In genomic region chr6:106885659-106886058, GRCh38 we compare ENCODE assay signal across 23 cellular contexts.
DNase-seq lines count a peak whose midpoint lies in the region; ATAC-seq, FAIRE-seq and TF ChIP-seq lines count a peak whose summit lies in the region.
"Had no signal": no experiment of that assay in that cellular context is flagged by ENCODE, and none has a peak within 500 bp of the region (broad histone marks: within the 10 kb centered on the region; RNA-seq: fewer than 3 reads in every experiment).

No MANE protein-coding gene starts in this region.

- no peak for TF ChIP-seq POLR2A in K562 (conservative IDR thresholded peaks at IDR 0.05)

- ATAC-seq in K562 (no peak), GM18502 (IDR thresholded peaks at IDR 0.05; ENCODE audit: poor library complexity, unreplicated experiment) (no peak), omental fat pad (ENCODE audit: low FRiP score) (no peak)
- ATAC-seq: pancreas; stimulated activated naive CD8-positive, alpha-beta T cell treated with anti-CD3 and anti-CD28 coated beads, Interleukin-15, Interleukin-2, amounts not matched to agents 100 U/mL and 50 U/mL, for 24 hours had no signal

- H3K27ac ChIP-seq in HUES48 (ENCODE audit: low read depth, low read length) (peak overlapping the region; percentile 87), K562 (ENCODE audit: extremely low read depth, low read depth, low read length) (peak overlapping the region; percentile 52; the same call in 1 of the 3 replicates)
- H3K27ac ChIP-seq: adrenal gland, RWPE1, upper lobe of left lung had no signal

- no peaks in the 10 kb centered on the region for H3K36me3 ChIP-seq in HUES48 (ENCODE audit: control insufficient read depth, insufficient read depth, low read length)
- no peaks in the 10 kb centered on the region for H3K36me3 ChIP-seq in K562 (ENCODE audit: control insufficient read depth, insufficient read depth, low read length)
- H3K36me3 ChIP-seq: adrenal gland, MG63, pancreas, upper lobe of left lung had no signal

- H3K79me2 ChIP-seq in K562 (ENCODE audit: control insufficient read depth, insufficient read depth, low read length): no peaks in the 10 kb centered on the region

- POLR2A ChIA-PET in K562 (lab: Yijun Ruan, JAX): no interaction called here

- no peak overlapping the region for H3K9ac ChIP-seq in HUES48 (ENCODE audit: low read depth, low read length)
- H3K9ac ChIP-seq in K562 (ENCODE audit: insufficient read depth in 1 of 2, low read depth in 2 of 2, low read length in 2 of 2): no peak overlapping the region; a peak in 1 of 4 replicates

- no peaks in the 10 kb centered on the region for H3K36me3 Mint-ChIP-seq in nephron (ENCODE audit: low read depth)
- H3K36me3 Mint-ChIP-seq: IgD-negative memory B cell had no signal

- peak overlapping the region; percentile 69 for H2AFZ ChIP-seq in K562 (ENCODE audit: low read depth, low read length)

- CTCF ChIA-PET in K562 (lab: Yijun Ruan, JAX; ENCODE audit: low intra/inter-chr PET ratio): no interaction called here

- H3K4me1 Mint-ChIP-seq in nephron: peaks cover 23% of the 10 kb centered on the region
- H3K4me1 Mint-ChIP-seq: B cell had no signal

- H3K27me3 ChIP-seq in HUES48 (ENCODE audit: control insufficient read depth, insufficient read depth, low read length) (no peaks in the 10 kb centered on the region), K562 (ENCODE audit: control insufficient read depth in 2 of 2, insufficient read depth in 2 of 2, low read length in 2 of 2) (no peaks in the 10 kb centered on the region; a peak in 1 of 5 replicates)
- H3K27me3 ChIP-seq: adrenal gland, MG63, pancreas, upper lobe of left lung had no signal

- no TSS peak for BruUV-seq in K562 (replicated peaks; lab: Mats Ljungman, UMichigan)

- H3K9me3 ChIP-seq in HUES48 (ENCODE audit: control insufficient read depth, insufficient read depth, low read length): no peaks in the 10 kb centered on the region
- H3K9me3 ChIP-seq in K562 (replicated peaks; ENCODE audit: control insufficient read depth, insufficient read depth, low read depth, low read length): no peaks in the 10 kb centered on the region
- H3K9me3 ChIP-seq: adrenal gland, MG63, pancreas, upper lobe of left lung had no signal

- peaks cover 5% of the 10 kb centered on the region for H3K27me3 Mint-ChIP-seq in nephron (ENCODE audit: low read depth)
- H3K27me3 Mint-ChIP-seq: B cell, IgD-negative memory B cell had no signal

- intact Hi-C loops in K562 (cut with micrococcal nuclease): loop anchor here (2.0 to 5.0 kb wide), 3 partner anchors 38 to 93 kb away; no protein-coding TSS in a partner anchor
- intact Hi-C loops in posterior vena cava (cut with DNase I): no loop called here

- H3K9me1 ChIP-seq in K562 (ENCODE audit: control insufficient read depth, insufficient read depth, low read length): peaks cover 4% of the 10 kb centered on the region

- in situ Hi-C loops in K562 (cut with MboI): no loop called here

- TF ChIP-seq RAD21 in K562 (CRISPR knock-in tag; conservative IDR thresholded peaks at IDR 0.05 in 1 of 2, IDR thresholded peaks at IDR 0.05 in 1 of 2): no peak; a peak in 1 of 4 replicates

- WGBS in K562 (ENCODE audit: insufficient coverage, low coverage, missing lambda C conversion rate): 37% methylated on average over 4 of the region's 4 CpGs

- H3K27ac Mint-ChIP-seq in nephron: peak overlapping the region in 2 of 3 experiments; percentile 24 to 86
- H3K27ac Mint-ChIP-seq: B cell; dendritic cell treated with granulocyte-macrophage colony-stimulating factor and Interleukin-4, amounts not matched to agents 40 ng/mL and 50 ng/mL, for 4 days; IgD-negative memory B cell had no signal

- FAIRE-seq in K562 (lab: Jason Lieb, UNC): no peak
- FAIRE-seq: endothelial cell of umbilical vein, frontal cortex, pancreas had no signal

- no peak for TF ChIP-seq EP300 in K562 (IDR thresholded peaks at IDR 0.05; ENCODE audit: low read length)

- no peak overlapping the region for H3K4me3 Mint-ChIP-seq in nephron
- H3K4me3 Mint-ChIP-seq: B cell; dendritic cell treated with granulocyte-macrophage colony-stimulating factor and Interleukin-4, amounts not matched to agents 40 ng/mL and 50 ng/mL, for 4 days; IgD-negative memory B cell; naive B cell had no signal

- H3K4me1 ChIP-seq in HUES48 (ENCODE audit: control insufficient read depth, insufficient read depth, low read length): peaks cover 32% of the 10 kb centered on the region
- H3K4me1 ChIP-seq in K562 (replicated peaks in 1 of 2; ENCODE audit: control insufficient read depth in 2 of 2, insufficient read depth in 2 of 2, low read length in 2 of 2): peaks cover 5 to 56% of the 10 kb centered on the region in 2 experiments
- H3K4me1 ChIP-seq: adrenal gland, upper lobe of left lung had no signal

- no peak overlapping the region for H3K4me2 ChIP-seq in K562 (ENCODE audit: insufficient read depth, low read length)

- no peaks in the 10 kb centered on the region for H3K9me3 Mint-ChIP-seq in nephron
- H3K9me3 Mint-ChIP-seq: IgD-negative memory B cell, naive B cell had no signal

- DNase-seq in NCI-H1930 (lab: John Stamatoyannopoulos, UW) (peak; percentile 31 to 81), K562 (ENCODE audit: extremely low read depth in 1 of 4, low spot score in 3 of 4) (peak in 1 of 4 experiments; percentile 3), omental fat pad (ENCODE audit: low spot score) (no peak), posterior vena cava (ENCODE audit: low spot score) (no peak)
- DNase-seq: activated CD4-positive, alpha-beta T cell treated with anti-CD3 and anti-CD28 coated beads for 48 hours; activated CD8-positive, alpha-beta memory T cell treated with anti-CD3 and anti-CD28 coated beads, Interleukin-2, amount 50 U/mL, for 48 hours; activated gamma-delta T cell; adrenal gland; MG63; naive B cell; pancreas; stimulated activated CD4-positive, alpha-beta T cell treated with anti-CD3 and anti-CD28 coated beads, Interleukin-2, amount 100 ng/mL, for 24 hours; stimulated activated naive CD8-positive, alpha-beta T cell treated with anti-CD3 and anti-CD28 coated beads, Interleukin-15, Interleukin-2, amounts not matched to agents 100 U/mL and 50 U/mL, for 24 hours; upper lobe of left lung had no signal

- H4K20me1 ChIP-seq in K562 (replicated peaks; ENCODE audit: control insufficient read depth, insufficient read depth, low read length): no peaks in the 10 kb centered on the region

- no peak overlapping the region for H3K4me3 ChIP-seq in HUES48 (ENCODE audit: low read depth, low read length)
- no peak overlapping the region for H3K4me3 ChIP-seq in K562
- H3K4me3 ChIP-seq: adrenal gland, MG63, pancreas, upper lobe of left lung had no signal

- TF ChIP-seq CTCF in K562 (IDR thresholded peaks at IDR 0.05 in 2 of 3, conservative IDR thresholded peaks at IDR 0.05 in 1 of 3; ENCODE audit: insufficient read depth in 2 of 3, low read depth in 1 of 3, low read length in 3 of 3): no peak
- no peak for TF ChIP-seq CTCF in nephron (IDR thresholded peaks at IDR 0.05; ENCODE audit: unreplicated experiment in 3 of 3)
- no peak for TF ChIP-seq CTCF in omental fat pad (IDR thresholded peaks at IDR 0.05)

TF ChIP-seq in K562, 482 proteins besides CTCF, POLR2A, EP300 and RAD21:
- TF ChIP-seq HNRNPH1 (optimal IDR thresholded peaks at IDR 0.05; ENCODE audit: low read depth, low read length) (no peak), ZNF76 (CRISPR knock-in tag; IDR thresholded peaks at IDR 0.05; ENCODE audit: borderline replicate concordance) (no peak), JUN (IDR thresholded peaks at IDR 0.05; ENCODE audit: borderline replicate concordance, low read depth, low read length) (no peak), JUN (CRISPR knock-in tag; IDR thresholded peaks at IDR 0.05; ENCODE audit: borderline replicate concordance) (no peak), SREBF1 (IDR thresholded peaks at IDR 0.05; ENCODE audit: borderline replicate concordance, low read depth, low read length) (no peak)
- TF ChIP-seq, protein P1, sequence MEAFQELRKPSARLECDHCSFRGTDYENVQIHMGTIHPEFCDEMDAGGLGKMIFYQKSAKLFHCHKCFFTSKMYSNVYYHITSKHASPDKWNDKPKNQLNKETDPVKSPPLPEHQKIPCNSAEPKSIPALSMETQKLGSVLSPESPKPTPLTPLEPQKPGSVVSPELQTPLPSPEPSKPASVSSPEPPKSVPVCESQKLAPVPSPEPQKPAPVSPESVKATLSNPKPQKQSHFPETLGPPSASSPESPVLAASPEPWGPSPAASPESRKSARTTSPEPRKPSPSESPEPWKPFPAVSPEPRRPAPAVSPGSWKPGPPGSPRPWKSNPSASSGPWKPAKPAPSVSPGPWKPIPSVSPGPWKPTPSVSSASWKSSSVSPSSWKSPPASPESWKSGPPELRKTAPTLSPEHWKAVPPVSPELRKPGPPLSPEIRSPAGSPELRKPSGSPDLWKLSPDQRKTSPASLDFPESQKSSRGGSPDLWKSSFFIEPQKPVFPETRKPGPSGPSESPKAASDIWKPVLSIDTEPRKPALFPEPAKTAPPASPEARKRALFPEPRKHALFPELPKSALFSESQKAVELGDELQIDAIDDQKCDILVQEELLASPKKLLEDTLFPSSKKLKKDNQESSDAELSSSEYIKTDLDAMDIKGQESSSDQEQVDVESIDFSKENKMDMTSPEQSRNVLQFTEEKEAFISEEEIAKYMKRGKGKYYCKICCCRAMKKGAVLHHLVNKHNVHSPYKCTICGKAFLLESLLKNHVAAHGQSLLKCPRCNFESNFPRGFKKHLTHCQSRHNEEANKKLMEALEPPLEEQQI (IDR thresholded peaks at IDR 0.05): no peak

Comparison
In these comparisons a context has a peak if more than half of its experiments do, and no peak if none do; other contexts are left out.
1. DNase-seq: peak in NCI-H1930 (2 of 2); none in omental fat pad (single experiment) and posterior vena cava (single experiment).